ENCODE assay signal across 17 cellular contexts in genomic region chr2:201777869-201778268, GRCh38. TPM values are rescaled to one million over a fixed set of nuclear protein-coding genes. Genes with fewer than 3 reads are reported as not detected.
DNase-seq lines count a peak whose midpoint lies in the region; ATAC-seq and TF ChIP-seq lines count a peak whose summit lies in the region.
"Had no signal": no experiment of that assay in that cellular context is flagged by ENCODE, and none has a peak within 500 bp of the region (broad histone marks: within the 10 kb centered on the region; RNA-seq: fewer than 3 reads in every experiment).

No MANE protein-coding gene starts in this region.

- H3K4me1 ChIP-seq in Caco-2 (peaks cover 29% of the 10 kb centered on the region), HCT116 (ENCODE audit: control insufficient read depth in 1 of 2, insufficient read depth in 2 of 2, low read length in 2 of 2) (peaks cover 11 to 31% of the 10 kb centered on the region in 2 experiments)
- H3K4me1 ChIP-seq: colonic mucosa had no signal

- POLR2A ChIA-PET in Caco-2 (lab: Charles Lee), result interaction anchor here (0.6 kb wide), 1 partner anchor 134 kb away, joined by 4 read pairs; no protein-coding TSS in a partner anchor
- POLR2A ChIA-PET in HCT116 (lab: Charles Lee), result no interaction called here

- H3K27me3 ChIP-seq in Caco-2 (replicated peaks; ENCODE audit: control insufficient read depth, insufficient read depth, low read length) (no peaks in the 10 kb centered on the region), HCT116 (ENCODE audit: insufficient read depth, low read length) (no peaks in the 10 kb centered on the region), neural cell (ENCODE audit: insufficient read depth, low read depth, low read length) (no peaks in the 10 kb centered on the region)
- H3K27me3 ChIP-seq: colonic mucosa, gastroesophageal sphincter had no signal

- no peak overlapping the region for H2AFZ ChIP-seq in HCT116 (ENCODE audit: low read depth, low read length, poor library complexity, severe bottlenecking)
- no peak overlapping the region for H2AFZ ChIP-seq in neural cell (ENCODE audit: low read depth, low read length)

- TF ChIP-seq EP300 in neural cell (conservative IDR thresholded peaks at IDR 0.05; ENCODE audit: poor library complexity, severe bottlenecking), result no peak

- TF ChIP-seq POLR2A in HCT116 (IDR thresholded peaks at IDR 0.05; ENCODE audit: borderline replicate concordance, extremely low read depth, insufficient read depth, insufficient read length), result no peak

- no peak for TF ChIP-seq CTCF in Caco-2 (IDR thresholded peaks at IDR 0.05; ENCODE audit: insufficient read depth in 1 of 2, low read depth in 1 of 2, low read length in 1 of 2, severe bottlenecking in 1 of 2, unreplicated experiment in 1 of 2)
- TF ChIP-seq CTCF in HCT116 (IDR thresholded peaks at IDR 0.05 in 2 of 3, conservative IDR thresholded peaks at IDR 0.05 in 1 of 3; ENCODE audit: borderline replicate concordance in 1 of 3, insufficient read depth in 1 of 3, low read depth in 2 of 3, low read length in 2 of 3), result no peak
- TF ChIP-seq CTCF in neural cell (IDR thresholded peaks at IDR 0.05; ENCODE audit: poor library complexity, severe bottlenecking), result no peak

- DNase-seq in Caco-2, result no peak
- DNase-seq in HCT116 (ENCODE audit: low read depth, low spot score), result no peak
- peak; percentile 12 for DNase-seq in astrocyte of the hippocampus (ENCODE audit: low read depth, low spot score)
- DNase-seq in head of caudate nucleus, result no peak
- no peak for DNase-seq in activated T-cell treated with anti-CD3 and anti-CD28 coated beads, Interleukin-2, amount 50 U/mL, for 72 hours
- DNase-seq: activated CD4-positive, alpha-beta T cell treated with anti-CD3 and anti-CD28 coated beads, Interleukin-2, amount 50 U/mL, for 1 hour; activated naive CD4-positive, alpha-beta T cell treated with anti-CD3 and anti-CD28 coated beads, Interleukin-2, amount 50 U/mL, for 16 hours; colonic mucosa; NCI-H146; NCI-H2227 treated with DMSO at 0.1 percent for 48 hours; occipital lobe; stimulated activated naive CD8-positive, alpha-beta T cell treated with anti-CD3 and anti-CD28 coated beads, Interleukin-15, amount 100 ng/mL, for 72 hours; T-helper 1 cell had no signal

- no peaks in the 10 kb centered on the region; the same call in 1 of the 2 replicates for H4K20me1 ChIP-seq in HCT116 (ENCODE audit: insufficient read depth)
- H4K20me1 ChIP-seq in neural cell (ENCODE audit: insufficient read depth), result no peaks in the 10 kb centered on the region

- peaks cover 19% of the 10 kb centered on the region for H3K4me1 Mint-ChIP-seq in Caco-2 (ENCODE audit: low read depth, unreplicated experiment)
- peaks cover 49% of the 10 kb centered on the region for H3K4me1 Mint-ChIP-seq in activated T-cell treated with anti-CD3 and anti-CD28 coated beads, Interleukin-2, amount 50 U/mL, for 72 hours (ENCODE audit: low read depth)

- H3K79me2 ChIP-seq in HCT116 (ENCODE audit: insufficient read depth, low read length), result peaks cover 76% of the 10 kb centered on the region
- peaks cover 60% of the 10 kb centered on the region for H3K79me2 ChIP-seq in neural cell (replicated peaks; ENCODE audit: insufficient read depth, low read length)

- H3K36me3 ChIP-seq in Caco-2 (ENCODE audit: control insufficient read depth, insufficient read depth, low read length), result no peaks in the 10 kb centered on the region
- H3K36me3 ChIP-seq in HCT116 (ENCODE audit: control insufficient read depth in 1 of 2, insufficient read depth in 2 of 2, low read length in 2 of 2), result no peaks in the 10 kb centered on the region
- H3K36me3 ChIP-seq in neural cell (ENCODE audit: insufficient read depth, low read length), result no peaks in the 10 kb centered on the region
- H3K36me3 ChIP-seq: colonic mucosa, gastroesophageal sphincter had no signal

- peak overlapping the region; percentile 10 for H3K4me3 Mint-ChIP-seq in Caco-2 (ENCODE audit: unreplicated experiment)
- H3K4me3 Mint-ChIP-seq in activated T-cell treated with anti-CD3 and anti-CD28 coated beads, Interleukin-2, amount 50 U/mL, for 72 hours, result no peak overlapping the region
- H3K4me3 Mint-ChIP-seq: stimulated activated naive CD8-positive, alpha-beta T cell treated with anti-CD3 and anti-CD28 coated beads, Interleukin-15, amount 100 ng/mL, for 72 hours had no signal

- no peaks in the 10 kb centered on the region for H3K27me3 Mint-ChIP-seq in Caco-2 (ENCODE audit: insufficient read depth, unreplicated experiment)
- H3K27me3 Mint-ChIP-seq in activated T-cell treated with anti-CD3 and anti-CD28 coated beads, Interleukin-2, amount 50 U/mL, for 72 hours (ENCODE audit: low read depth), result no peaks in the 10 kb centered on the region
- H3K27me3 Mint-ChIP-seq: stimulated activated naive CD8-positive, alpha-beta T cell treated with anti-CD3 and anti-CD28 coated beads, Interleukin-15, amount 100 ng/mL, for 72 hours had no signal

- peak overlapping the region; percentile 92; the same call in 1 of the 2 replicates for H3K4me2 ChIP-seq in HCT116 (ENCODE audit: low read length)
- peak overlapping the region; percentile 41 for H3K4me2 ChIP-seq in neural cell (ENCODE audit: low read length)

- intact Hi-C loops in Caco-2 (cut with micrococcal nuclease; ENCODE audit: unreplicated experiment), result no loop called here
- intact Hi-C loops in HCT116 (cut with micrococcal nuclease), result no loop called here
- intact Hi-C loops in head of caudate nucleus (cut with DNase I), result no loop called here

- BruUV-seq in Caco-2 (replicated peaks; lab: Mats Ljungman, UMichigan) (no TSS peak), HCT116 (replicated peaks; lab: Mats Ljungman, UMichigan) (no TSS peak)

- H3K9me3 ChIP-seq in Caco-2, result no peaks in the 10 kb centered on the region
- H3K9me3 ChIP-seq in HCT116 (ENCODE audit: control insufficient read depth in 1 of 2, insufficient read depth in 1 of 2, low read depth in 1 of 2, low read length in 2 of 2), result no peaks in the 10 kb centered on the region
- no peaks in the 10 kb centered on the region for H3K9me3 ChIP-seq in neural cell (ENCODE audit: low read length)
- H3K9me3 ChIP-seq: colonic mucosa, gastroesophageal sphincter had no signal

- peaks cover 12% of the 10 kb centered on the region for H3K36me3 Mint-ChIP-seq in Caco-2 (ENCODE audit: insufficient read depth, unreplicated experiment)
- peaks cover 1 to 4% of the 10 kb centered on the region in 2 donors for H3K36me3 Mint-ChIP-seq in activated T-cell treated with anti-CD3 and anti-CD28 coated beads, Interleukin-2, amount 50 U/mL, for 72 hours (ENCODE audit: insufficient read depth in 2 of 2)

- ATAC-seq in HCT116 (no peak), HG02973 (IDR thresholded peaks at IDR 0.05; ENCODE audit: unreplicated experiment) (no peak)
- ATAC-seq in activated T-cell treated with anti-CD3 and anti-CD28 coated beads, Interleukin-2, amount 50 U/mL, for 72 hours (replicated peaks in 1 of 2), result no peak
- ATAC-seq: gastroesophageal sphincter; left lobe of liver; stimulated activated naive CD8-positive, alpha-beta T cell treated with anti-CD3 and anti-CD28 coated beads, Interleukin-15, amount 100 ng/mL, for 72 hours had no signal

- TF ChIP-seq RAD21 in HCT116 (IDR thresholded peaks at IDR 0.05; ENCODE audit: low read depth), result no peak
- TF ChIP-seq RAD21 in neural cell (conservative IDR thresholded peaks at IDR 0.05), result no peak

- CTCF ChIA-PET in Caco-2 (lab: Charles Lee), result no interaction called here
- CTCF ChIA-PET in HCT116 (lab: Charles Lee), result no interaction called here

- H3K27ac ChIP-seq in HCT116 (ENCODE audit: low read depth, low read length), result no peak overlapping the region
- H3K27ac ChIP-seq in neural cell (ENCODE audit: low read length), result no peak overlapping the region
- H3K27ac ChIP-seq: colonic mucosa, gastroesophageal sphincter had no signal

- H3F3A ChIP-seq in neural cell (ENCODE audit: insufficient read depth, low read length, poor library complexity, severe bottlenecking), result peaks cover 3% of the 10 kb centered on the region

- H3K9me3 Mint-ChIP-seq in Caco-2 (ENCODE audit: unreplicated experiment), result no peaks in the 10 kb centered on the region
- H3K9me3 Mint-ChIP-seq in activated T-cell treated with anti-CD3 and anti-CD28 coated beads, Interleukin-2, amount 50 U/mL, for 72 hours, result no peaks in the 10 kb centered on the region
- H3K9me3 Mint-ChIP-seq: stimulated activated naive CD8-positive, alpha-beta T cell treated with anti-CD3 and anti-CD28 coated beads, Interleukin-15, amount 100 ng/mL, for 72 hours had no signal

- RAD21 ChIA-PET in HCT116 (lab: Charles Lee; ENCODE audit: low non-redundant PET in 1 of 2, low total read pairs in 2 of 2, uncharacterized antibody in 2 of 2, unreplicated experiment in 2 of 2), result no interaction called here

- H3K9ac ChIP-seq in HCT116 (ENCODE audit: low read length), result no peak overlapping the region
- H3K9ac ChIP-seq in neural cell (ENCODE audit: low read length), result no peak overlapping the region

- H3K9me2 ChIP-seq in HCT116 (ENCODE audit: insufficient read depth), result no peaks in the 10 kb centered on the region
- H3K9me2 ChIP-seq in neural cell (ENCODE audit: insufficient read depth, low read length), result no peaks in the 10 kb centered on the region

- no peak overlapping the region for H3K4me3 ChIP-seq in Caco-2 (ENCODE audit: low read depth, low read length)
- no peak overlapping the region for H3K4me3 ChIP-seq in HCT116 (replicated peaks in 1 of 2; ENCODE audit: low read depth in 1 of 2, low read length in 2 of 2)
- peak overlapping the region; percentile 87 for H3K4me3 ChIP-seq in neural cell (ENCODE audit: low read length)
- H3K4me3 ChIP-seq: colonic mucosa, gastroesophageal sphincter had no signal

- no peak overlapping the region for H3K27ac Mint-ChIP-seq in Caco-2 (ENCODE audit: unreplicated experiment)
- no peak overlapping the region for H3K27ac Mint-ChIP-seq in activated T-cell treated with anti-CD3 and anti-CD28 coated beads, Interleukin-2, amount 50 U/mL, for 72 hours
- H3K27ac Mint-ChIP-seq: stimulated activated naive CD8-positive, alpha-beta T cell treated with anti-CD3 and anti-CD28 coated beads, Interleukin-15, amount 100 ng/mL, for 72 hours had no signal

TF ChIP-seq in HCT116, 20 proteins besides CTCF, POLR2A, EP300 and RAD21 (continues in another document):
- TF ChIP-seq EZH2 (IDR thresholded peaks at IDR 0.05) (no peak), SRF (IDR thresholded peaks at IDR 0.05; ENCODE audit: low read depth) (no peak), FOSL1 (IDR thresholded peaks at IDR 0.05; ENCODE audit: low read depth) (no peak)

TF ChIP-seq in neural cell, 6 proteins besides CTCF, POLR2A, EP300 and RAD21 (continues in another document):
- no peak for TF ChIP-seq TAF1 (IDR thresholded peaks at IDR 0.05; ENCODE audit: low read depth)
- TF ChIP-seq EZH2 (IDR thresholded peaks at IDR 0.05; ENCODE audit: borderline replicate concordance, insufficient read depth, low read length, poor library complexity, severe bottlenecking), result no peak

RNA-seq across cellular contexts. Expression of gene ALS2, which starts 2.9 kb away (rescaled TPM):
- total RNA-seq in Caco-2 (2022), result 34.2 and 38.3 TPM in 2 replicates
- total RNA-seq in HCT116 (2021; ENCODE audit: unreplicated experiment), result 28.1 TPM
- polyA plus RNA-seq in HCT116 (2012), result 7.7 and 9.3 TPM in 2 replicates
- 26.3 and 26.6 TPM in 2 replicates for polyA plus RNA-seq in neural cell
- polyA minus RNA-seq in neural cell, result 49.9 and 54.8 TPM in 2 replicates
- total RNA-seq in activated T-cell treated with anti-CD3 and anti-CD28 coated beads, Interleukin-2, amount 50 U/mL, for 72 hours, result 10 to 100 TPM; 14.3 to 15.8 TPM

RNA-seq across cellular contexts. Expression of gene CDK15, which starts 28.5 kb away (rescaled TPM):
- total RNA-seq in Caco-2 (2022) (not detected in 2 replicates), HCT116 (2021; ENCODE audit: unreplicated experiment) (not detected)
- polyA plus RNA-seq in HCT116 (2012), result not detected in 2 replicates
- polyA plus RNA-seq in neural cell, result 0.06 and 0.09 TPM in 2 replicates
- not detected in 2 replicates for polyA minus RNA-seq in neural cell
- not detected for total RNA-seq in activated T-cell treated with anti-CD3 and anti-CD28 coated beads, Interleukin-2, amount 50 U/mL, for 72 hours
- total RNA-seq: occipital lobe had no signal
